In genomic region chr4:61211781-61212180, GRCh38 we compare ENCODE assay signal across 23 cellular contexts. TPM values are rescaled to one million over a fixed set of nuclear protein-coding genes. Genes with fewer than 3 reads are reported as not detected.
DNase-seq lines count a peak whose midpoint lies in the region; ATAC-seq and TF ChIP-seq lines count a peak whose summit lies in the region.
"Had no signal": no experiment of that assay in that cellular context is flagged by ENCODE, and none has a peak within 500 bp of the region (broad histone marks: within the 10 kb centered on the region; RNA-seq: fewer than 3 reads in every experiment).

No MANE protein-coding gene starts in this region.

- 38 to 56% methylated on average over 1 of the region's 1 CpG for WGBS in lower leg skin, 2 donors

- TF ChIP-seq CTCF in glutamatergic neuron (IDR thresholded peaks at IDR 0.05; ENCODE audit: partially characterized antibody, unreplicated experiment) (no peak), tibial artery (IDR thresholded peaks at IDR 0.05) (no peak), Calu3 (IDR thresholded peaks at IDR 0.05; ENCODE audit: unreplicated experiment) (no peak), lower leg skin (IDR thresholded peaks at IDR 0.05) (no peak)

- intact Hi-C loops in tibial artery (cut with DNase I; ENCODE audit: low total_unique reads) (no loop called here), Calu3 (cut with micrococcal nuclease; ENCODE audit: unreplicated experiment) (no loop called here), lower leg skin (cut with DNase I; ENCODE audit: low total_unique reads) (no loop called here)

- no peaks in the 10 kb centered on the region for H3K27me3 ChIP-seq in tibial artery
- H3K27me3 ChIP-seq: BLaER1 treated with 17β-estradiol and CSF1 and Interleukin-3, amounts not matched to agents 10 nM and 100 nM; SJSA1 had no signal

- H3K27me3 Mint-ChIP-seq in glutamatergic neuron (ENCODE audit: unreplicated experiment): peaks cover 2% of the 10 kb centered on the region
- no peaks in the 10 kb centered on the region for H3K27me3 Mint-ChIP-seq in Calu3 (ENCODE audit: unreplicated experiment)
- H3K27me3 Mint-ChIP-seq: CD4-positive, alpha-beta T cell had no signal

- H3K4me1 ChIP-seq in tibial artery: peaks cover 0 to 74% (median 7%) of the 10 kb centered on the region in 4 donors
- H3K4me1 ChIP-seq: A549; BLaER1 treated with 17β-estradiol and CSF1 and Interleukin-3, amounts not matched to agents 10 nM and 100 nM; SJSA1 had no signal

- DNase-seq in NCI-H446 treated with DMSO at 0.1 percent for 48 hours (lab: John Stamatoyannopoulos, UW): peak; percentile 20
- DNase-seq in astrocyte of the hippocampus (ENCODE audit: low read depth, low spot score): peak; percentile 3
- no peak for DNase-seq in glutamatergic neuron
- DNase-seq in tibial artery: no peak
- no peak for DNase-seq in Calu3
- DNase-seq in lower leg skin (ENCODE audit: low spot score in 2 of 2): no peak
- DNase-seq: AML-193; CD4-positive, alpha-beta T cell; DMS53; GOT3; Karpas-422; NCI-H1105; NCI-H146; NCI-H2029; NCI-H510A; NCI-H774; PC-3 had no signal

- H3K27ac ChIP-seq in tibial artery: peak overlapping the region; percentile 45 to 53
- H3K27ac ChIP-seq: A549; BLaER1 treated with 17β-estradiol and CSF1 and Interleukin-3, amounts not matched to agents 10 nM and 100 nM; SJSA1 had no signal

- no peaks in the 10 kb centered on the region for H3K9me3 ChIP-seq in tibial artery
- H3K9me3 ChIP-seq: A549; BLaER1 treated with 17β-estradiol and CSF1 and Interleukin-3, amounts not matched to agents 10 nM and 100 nM; SJSA1 had no signal

- no peaks in the 10 kb centered on the region for H3K36me3 ChIP-seq in tibial artery
- H3K36me3 ChIP-seq: BLaER1 treated with 17β-estradiol and CSF1 and Interleukin-3, amounts not matched to agents 10 nM and 100 nM; SJSA1 had no signal

- no TSS peak for BruUV-seq in Calu3 (replicated peaks; lab: Mats Ljungman, UMichigan)

- H3K9me3 Mint-ChIP-seq in glutamatergic neuron (ENCODE audit: unreplicated experiment) (peaks cover 5% of the 10 kb centered on the region), Calu3 (ENCODE audit: low read depth, unreplicated experiment) (no peaks in the 10 kb centered on the region)

- H3K4me3 Mint-ChIP-seq in glutamatergic neuron (ENCODE audit: unreplicated experiment) (no peak overlapping the region), Calu3 (ENCODE audit: low read depth, unreplicated experiment) (no peak overlapping the region)
- H3K4me3 Mint-ChIP-seq: CD4-positive, alpha-beta T cell had no signal

- CTCF ChIA-PET in Calu3 (lab: Charles Lee): no interaction called here

- H3K36me3 Mint-ChIP-seq in glutamatergic neuron (ENCODE audit: unreplicated experiment) (peaks cover 7% of the 10 kb centered on the region), Calu3 (ENCODE audit: insufficient read depth, unreplicated experiment) (no peaks in the 10 kb centered on the region)

- H3K27ac Mint-ChIP-seq in glutamatergic neuron (ENCODE audit: unreplicated experiment) (peak overlapping the region; percentile 57), Calu3 (ENCODE audit: unreplicated experiment) (no peak overlapping the region)
- H3K27ac Mint-ChIP-seq: CD4-positive, alpha-beta T cell had no signal

- no peak for TF ChIP-seq POLR2A in lower leg skin (IDR thresholded peaks at IDR 0.05)

- H3K4me3 ChIP-seq in tibial artery (peak overlapping the region in 1 of 2 donors; percentile 6), lower leg skin (ENCODE audit: low read depth, poor library complexity, severe bottlenecking) (no peak overlapping the region)
- H3K4me3 ChIP-seq: A549; BLaER1 treated with 17β-estradiol and CSF1 and Interleukin-3, amounts not matched to agents 10 nM and 100 nM; GM12878; SJSA1 had no signal

- ATAC-seq in HG03469 (IDR thresholded peaks at IDR 0.05; ENCODE audit: unreplicated experiment): no peak
- ATAC-seq: A549, GM12878, HepG2, PC-3 had no signal

- H3K4me1 Mint-ChIP-seq in glutamatergic neuron (ENCODE audit: low read depth, unreplicated experiment) (peaks cover 46% of the 10 kb centered on the region), Calu3 (ENCODE audit: low read depth, unreplicated experiment) (no peaks in the 10 kb centered on the region)

RNA-seq across cellular contexts. Expression of gene ADGRL3, which starts 11.7 kb away (rescaled TPM):
- total RNA-seq in glutamatergic neuron (ENCODE audit: unreplicated experiment) (193 TPM), Calu3 (2022) (0.51 and 0.66 TPM in 2 replicates), lower leg skin (10 to 100 TPM in 2 of 4 donors, 1 to 10 TPM in 2; 1.8 to 21.2 (median 8.2) TPM)
- total RNA-seq: CD4-positive, alpha-beta T cell; GM12878; SJSA1 had no signal

Comparison
In these comparisons a context has a peak if more than half of its experiments do, and no peak if none do; other contexts are left out.
1. DNase-seq: peak in NCI-H446 treated with DMSO at 0.1 percent for 48 hours (single experiment) and astrocyte of the hippocampus (single experiment); none in glutamatergic neuron (single experiment), tibial artery (0 of 2), Calu3 (single experiment) and lower leg skin (0 of 2).